In the genomic region with DNA sequence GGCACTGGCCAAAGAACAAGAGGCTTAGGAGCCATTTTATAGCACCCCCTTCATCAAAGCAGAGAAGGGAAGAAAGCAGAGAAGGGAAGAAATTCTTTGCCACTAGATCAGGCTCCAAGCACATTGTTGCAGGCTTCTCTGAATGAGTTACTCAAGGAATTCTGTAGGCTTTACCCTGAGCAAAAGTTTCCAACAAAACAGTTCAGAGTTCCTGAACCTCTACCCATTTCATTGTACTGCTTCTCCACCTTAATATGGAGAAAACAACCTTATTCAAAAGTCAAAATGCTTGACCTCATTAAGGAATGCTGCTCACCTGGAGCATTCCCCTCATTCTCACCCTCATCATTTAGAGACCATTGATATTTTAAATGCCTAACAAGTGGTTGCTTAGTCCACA, we compare ENCODE assay signal across 12 cellular contexts.
A peak's percentile ranks its signal among the peaks of the same experiment; 100 is the strongest.
DNase-seq lines count a peak whose midpoint lies in the region; ATAC-seq and TF ChIP-seq lines count a peak whose summit lies in the region.
"Had no signal": no experiment of that assay in that cellular context is flagged by ENCODE, and none has a peak within 500 bp of the region (broad histone marks: within the 10 kb centered on the region; RNA-seq: fewer than 3 reads in every experiment).

No MANE protein-coding gene starts in this region.

- H3K36me3 ChIP-seq in hepatocyte (replicated peaks; ENCODE audit: insufficient read depth, low read depth) = no peaks in the 10 kb centered on the region
- no peaks in the 10 kb centered on the region for H3K36me3 ChIP-seq in colonic mucosa
- no peaks in the 10 kb centered on the region for H3K36me3 ChIP-seq in BE2C
- H3K36me3 ChIP-seq: BLaER1 had no signal

- peak overlapping the region; percentile 33 for H2BK12ac ChIP-seq in H9 (ENCODE audit: insufficient read length, low read depth, low read length)

- no peak overlapping the region for H2BK20ac ChIP-seq in H9 (ENCODE audit: low read depth, low read length, poor library complexity, severe bottlenecking)

- no peak overlapping the region for H2BK5ac ChIP-seq in H9 (ENCODE audit: insufficient read length, low read length)

- no peak overlapping the region for H3K4me3 ChIP-seq in hepatocyte
- H3K4me3 ChIP-seq in colonic mucosa = no peak overlapping the region
- no peak overlapping the region for H3K4me3 ChIP-seq in BE2C (ENCODE audit: low read depth, low read length)
- H3K4me3 ChIP-seq: BLaER1, K562 had no signal

- no peak overlapping the region for H3K18ac ChIP-seq in H9 (ENCODE audit: insufficient read length, low read depth, low read length)

- H3K4me2 ChIP-seq in H9 (ENCODE audit: insufficient read depth, insufficient read length, low read length) (no peak overlapping the region), hepatocyte (no peak overlapping the region)
- H3K4me2 ChIP-seq: BLaER1 had no signal

- H3K4ac ChIP-seq in H9 (ENCODE audit: low read depth, low read length) = no peak overlapping the region

- H3K9me3 ChIP-seq in H9 (ENCODE audit: control insufficient read depth, low read depth, low read length) = no peaks in the 10 kb centered on the region
- no peaks in the 10 kb centered on the region for H3K9me3 ChIP-seq in hepatocyte (ENCODE audit: low read depth)
- no peaks in the 10 kb centered on the region for H3K9me3 ChIP-seq in colonic mucosa
- no peaks in the 10 kb centered on the region for H3K9me3 ChIP-seq in BE2C
- H3K9me3 ChIP-seq: BLaER1 had no signal

- H3K27ac ChIP-seq in H9 (ENCODE audit: insufficient read length, low read depth, low read length) (no peak overlapping the region), hepatocyte (peak overlapping the region; percentile 90), colonic mucosa (no peak overlapping the region)
- H3K27ac ChIP-seq: BLaER1 had no signal

- H3K14ac ChIP-seq in H9 (ENCODE audit: insufficient read depth, low read length) = no peak overlapping the region

- H3K36me3 Mint-ChIP-seq in H9 (ENCODE audit: insufficient read depth in 1 of 3, low read depth in 3 of 3) = no peaks in the 10 kb centered on the region
- H3K36me3 Mint-ChIP-seq in nephron progenitor cell (ENCODE audit: low read depth) = no peaks in the 10 kb centered on the region
- H3K36me3 Mint-ChIP-seq: CD8-positive, alpha-beta memory T cell had no signal

- H4K91ac ChIP-seq in H9 (ENCODE audit: insufficient read length, low read depth, low read length) = no peak overlapping the region

- H3K9ac ChIP-seq in H9 (ENCODE audit: extremely low read depth, insufficient read length, low read length) (no peak overlapping the region), colonic mucosa (ENCODE audit: low read depth in 2 of 2, low read length in 2 of 2) (no peak overlapping the region)
- H3K9ac ChIP-seq: BLaER1 had no signal

- no peaks in the 10 kb centered on the region for H3K79me1 ChIP-seq in H9 (ENCODE audit: insufficient read depth, low read depth, low read length, poor library complexity, severe bottlenecking)

- H2BK120ac ChIP-seq in H9 (ENCODE audit: low read depth, low read length, poor library complexity, severe bottlenecking) = no peak overlapping the region

- H3K27me3 ChIP-seq in H9 (ENCODE audit: insufficient read depth, low read length) = no peaks in the 10 kb centered on the region
- no peaks in the 10 kb centered on the region for H3K27me3 ChIP-seq in hepatocyte
- no peaks in the 10 kb centered on the region for H3K27me3 ChIP-seq in colonic mucosa
- no peaks in the 10 kb centered on the region for H3K27me3 ChIP-seq in BE2C
- H3K27me3 ChIP-seq: BLaER1 had no signal

- no peaks in the 10 kb centered on the region for H3K9me2 ChIP-seq in hepatocyte (replicated peaks; ENCODE audit: insufficient read depth)

- H2BK15ac ChIP-seq in H9 (ENCODE audit: low read depth, low read length) = no peak overlapping the region

- no peaks in the 10 kb centered on the region for H3K23me2 ChIP-seq in H9 (ENCODE audit: insufficient read length, low read depth, low read length, poor library complexity, severe bottlenecking)

- TF ChIP-seq CTCF in H9 (conservative IDR thresholded peaks at IDR 0.05) = no peak
- TF ChIP-seq CTCF in hepatocyte (IDR thresholded peaks at IDR 0.05; ENCODE audit: poor library complexity) = no peak
- TF ChIP-seq CTCF in nephron progenitor cell (IDR thresholded peaks at IDR 0.05) = no peak
- TF ChIP-seq CTCF in colonic mucosa (IDR thresholded peaks at IDR 0.05) = no peak
- no peak for TF ChIP-seq CTCF in BE2C (IDR thresholded peaks at IDR 0.05; ENCODE audit: low read depth, low read length)

- no peak overlapping the region for H3T11ph ChIP-seq in H9 (ENCODE audit: low read length)

- H3K9me3 Mint-ChIP-seq in H9 = no peaks in the 10 kb centered on the region
- no peaks in the 10 kb centered on the region for H3K9me3 Mint-ChIP-seq in nephron progenitor cell

- intact Hi-C loops in colonic mucosa (cut with DNase I) = no loop called here

- H4K8ac ChIP-seq in H9 (replicated peaks; ENCODE audit: insufficient read length, low read depth, low read length) = no peak overlapping the region

- H3K27me3 Mint-ChIP-seq in H9 (ENCODE audit: low read depth) (no peaks in the 10 kb centered on the region), nephron progenitor cell (ENCODE audit: low read depth, poor library complexity) (no peaks in the 10 kb centered on the region)

- DNase-seq in H9 = no peak
- DNase-seq in hepatocyte (ENCODE audit: low spot score) = no peak
- DNase-seq in nephron progenitor cell = no peak
- DNase-seq in colonic mucosa = no peak
- no peak for DNase-seq in Ammon's horn (ENCODE audit: low spot score)
- DNase-seq in BE2C = no peak
- DNase-seq: CD8-positive, alpha-beta memory T cell; DMS53; GF-D8 had no signal

- no peak for ATAC-seq in HG03108 (IDR thresholded peaks at IDR 0.05; ENCODE audit: unreplicated experiment)
- ATAC-seq: K562 had no signal

- H3K23ac ChIP-seq in H9 (ENCODE audit: insufficient read length, low read depth, low read length) = no peak overlapping the region

- H3K56ac ChIP-seq in H9 (ENCODE audit: insufficient read length, low read depth, low read length) = no peak overlapping the region

- no peak overlapping the region for H4K5ac ChIP-seq in H9 (ENCODE audit: insufficient read length, low read depth, low read length)

- H2AK5ac ChIP-seq in H9 (ENCODE audit: insufficient read length, low read length) = no peak overlapping the region

- no peak overlapping the region for H3K4me3 Mint-ChIP-seq in H9
- no peak overlapping the region for H3K4me3 Mint-ChIP-seq in nephron progenitor cell
- H3K4me3 Mint-ChIP-seq: CD8-positive, alpha-beta memory T cell had no signal

- H3K4me1 Mint-ChIP-seq in H9 (0 out of 4 replicates have a peak, but pooled peaks cover 0 to 2% of the 10 kb centered on the region in 2 experiments), nephron progenitor cell (no peaks in the 10 kb centered on the region)
- H3K4me1 Mint-ChIP-seq: CD8-positive, alpha-beta memory T cell had no signal

- H3K27ac Mint-ChIP-seq in H9 (no peak overlapping the region), nephron progenitor cell (peak overlapping the region; percentile 78)
- H3K27ac Mint-ChIP-seq: CD8-positive, alpha-beta memory T cell had no signal

- H4K20me1 ChIP-seq in H9 (ENCODE audit: control insufficient read depth, insufficient read depth, insufficient read length) = no peaks in the 10 kb centered on the region
- no peaks in the 10 kb centered on the region for H4K20me1 ChIP-seq in hepatocyte (ENCODE audit: insufficient read depth, poor library complexity, severe bottlenecking)
- H4K20me1 ChIP-seq: BLaER1 had no signal

- no peaks in the 10 kb centered on the region for H3K79me2 ChIP-seq in H9 (ENCODE audit: insufficient read depth, low read length)
- H3K79me2 ChIP-seq in hepatocyte = no peaks in the 10 kb centered on the region

- H3K4me1 ChIP-seq in H9 (ENCODE audit: insufficient read depth, low read length) = no peaks in the 10 kb centered on the region
- no peaks in the 10 kb centered on the region for H3K4me1 ChIP-seq in hepatocyte (ENCODE audit: insufficient read depth)
- no peaks in the 10 kb centered on the region for H3K4me1 ChIP-seq in colonic mucosa
- H3K4me1 ChIP-seq in BE2C = no peaks in the 10 kb centered on the region
- H3K4me1 ChIP-seq: BLaER1 had no signal

- no peak overlapping the region for H2AFZ ChIP-seq in H9 (ENCODE audit: low read length)
- no peak overlapping the region for H2AFZ ChIP-seq in hepatocyte
